In genomic region chr19:48913114-48913513, GRCh38 we compare ENCODE assay signal across 14 cellular contexts. TPM values are rescaled to one million over a fixed set of nuclear protein-coding genes. Genes with fewer than 3 reads are reported as not detected.
DNase-seq lines count a peak whose midpoint lies in the region; ATAC-seq and TF ChIP-seq lines count a peak whose summit lies in the region.
"Had no signal": no experiment of that assay in that cellular context is flagged by ENCODE, and none has a peak within 500 bp of the region (broad histone marks: within the 10 kb centered on the region; RNA-seq: fewer than 3 reads in every experiment).

No MANE protein-coding gene starts in this region.

- no peak overlapping the region for H3K27ac ChIP-seq in aorta (ENCODE audit: low read depth in 1 of 2, low read length in 2 of 2)
- H3K27ac ChIP-seq: pancreas, testis had no signal

- H3K36me3 Mint-ChIP-seq in activated naive CD4-positive, alpha-beta T cell treated with anti-CD3 and anti-CD28 coated beads for 36 hours (ENCODE audit: low read depth) = peaks cover 43% of the 10 kb centered on the region
- H3K36me3 Mint-ChIP-seq in activated naive CD4-positive, alpha-beta T cell treated with anti-CD3 and anti-CD28 coated beads, Interleukin-2, amount 10 ng/mL, durations not matched to agents 7 days and 5 days = peaks cover 51% of the 10 kb centered on the region

- H3K27me3 Mint-ChIP-seq in activated naive CD4-positive, alpha-beta T cell treated with anti-CD3 and anti-CD28 coated beads for 36 hours (ENCODE audit: low read depth) = no peaks in the 10 kb centered on the region
- H3K27me3 Mint-ChIP-seq in activated naive CD4-positive, alpha-beta T cell treated with anti-CD3 and anti-CD28 coated beads, Interleukin-2, amount 10 ng/mL, durations not matched to agents 7 days and 5 days = no peaks in the 10 kb centered on the region

- H3K9me3 Mint-ChIP-seq in activated naive CD4-positive, alpha-beta T cell treated with anti-CD3 and anti-CD28 coated beads for 36 hours = no peaks in the 10 kb centered on the region
- H3K9me3 Mint-ChIP-seq in activated naive CD4-positive, alpha-beta T cell treated with anti-CD3 and anti-CD28 coated beads, Interleukin-2, amount 10 ng/mL, durations not matched to agents 7 days and 5 days = no peaks in the 10 kb centered on the region

- ATAC-seq in stimulated activated naive CD8-positive, alpha-beta T cell treated with anti-CD3 and anti-CD28 coated beads, Interleukin-15, Interleukin-2, amounts not matched to agents 100 U/mL and 50 U/mL, for 24 hours = peak; percentile 50
- ATAC-seq in aorta (ENCODE audit: low FRiP score) = no peak

- TF ChIP-seq CTCF in NB4 (IDR thresholded peaks at IDR 0.05; ENCODE audit: low read depth, low read length) = no peak

- H3K4me1 Mint-ChIP-seq in activated naive CD4-positive, alpha-beta T cell treated with anti-CD3 and anti-CD28 coated beads for 36 hours (ENCODE audit: low read depth) = no peaks in the 10 kb centered on the region
- no peaks in the 10 kb centered on the region for H3K4me1 Mint-ChIP-seq in activated naive CD4-positive, alpha-beta T cell treated with anti-CD3 and anti-CD28 coated beads, Interleukin-2, amount 10 ng/mL, durations not matched to agents 7 days and 5 days

- H3K36me3 ChIP-seq in aorta (ENCODE audit: control insufficient read depth in 1 of 2, insufficient read depth in 2 of 2, low read length in 1 of 2) = peaks cover 10 to 11% of the 10 kb centered on the region in 2 donors

- no peak overlapping the region for H3K4me3 Mint-ChIP-seq in activated naive CD4-positive, alpha-beta T cell treated with anti-CD3 and anti-CD28 coated beads for 36 hours
- no peak overlapping the region for H3K4me3 Mint-ChIP-seq in activated naive CD4-positive, alpha-beta T cell treated with anti-CD3 and anti-CD28 coated beads, Interleukin-2, amount 10 ng/mL, durations not matched to agents 7 days and 5 days

- no peak overlapping the region for H3K27ac Mint-ChIP-seq in activated naive CD4-positive, alpha-beta T cell treated with anti-CD3 and anti-CD28 coated beads for 36 hours
- H3K27ac Mint-ChIP-seq in activated naive CD4-positive, alpha-beta T cell treated with anti-CD3 and anti-CD28 coated beads, Interleukin-2, amount 10 ng/mL, durations not matched to agents 7 days and 5 days = no peak overlapping the region

- H3K9me3 ChIP-seq in aorta (ENCODE audit: control insufficient read depth, low read length) = no peaks in the 10 kb centered on the region
- H3K9me3 ChIP-seq: Caco-2, pancreas, testis had no signal

- peak; percentile 41 for DNase-seq in activated naive CD4-positive, alpha-beta T cell treated with anti-CD3 and anti-CD28 coated beads for 36 hours
- DNase-seq in activated naive CD4-positive, alpha-beta T cell treated with anti-CD3 and anti-CD28 coated beads, Interleukin-2, amount 10 ng/mL, durations not matched to agents 7 days and 5 days = no peak
- DNase-seq in NB4 (ENCODE audit: low read depth) (peak; percentile 41), cerebellar cortex (ENCODE audit: low spot score) (peak; percentile 43), NCI-H1105 (lab: John Stamatoyannopoulos, UW) (no peak), aorta (no peak)
- DNase-seq in stimulated activated naive CD8-positive, alpha-beta T cell treated with anti-CD3 and anti-CD28 coated beads, Interleukin-15, Interleukin-2, amounts not matched to agents 100 U/mL and 50 U/mL, for 24 hours = no peak
- DNase-seq in stimulated activated naive CD4-positive, alpha-beta T cell treated with Interleukin-2 at 50 U/mL for 16 hours (lab: John Stamatoyannopoulos, UW) = no peak
- DNase-seq: activated CD4-positive, CD25-positive, alpha-beta regulatory T cell; pancreas; stimulated activated CD4-positive, alpha-beta T cell treated with anti-CD3 and anti-CD28 coated beads, Interleukin-4, amount 100 ng/mL, for 24 hours; testis had no signal

- no peak for TF ChIP-seq POLR2A in NB4 (IDR thresholded peaks at IDR 0.05; ENCODE audit: extremely low read depth, insufficient read length)

- intact Hi-C loops in activated naive CD4-positive, alpha-beta T cell treated with anti-CD3 and anti-CD28 coated beads for 36 hours (cut with micrococcal nuclease) = no loop called here
- intact Hi-C loops in aorta (cut with DNase I) = no loop called here

- 90 to 94% methylated on average over 7 of the region's 7 CpGs for WGBS in aorta, 2 donors

- no peaks in the 10 kb centered on the region for H3K27me3 ChIP-seq in aorta (ENCODE audit: control insufficient read depth in 1 of 2, insufficient read depth in 2 of 2, low read length in 1 of 2)
- H3K27me3 ChIP-seq: pancreas, testis had no signal

- H3K4me1 ChIP-seq in aorta (ENCODE audit: control insufficient read depth in 1 of 2, insufficient read depth in 2 of 2, low read length in 2 of 2) = no peaks in the 10 kb centered on the region
- H3K4me1 ChIP-seq: pancreas, testis had no signal

- no peak overlapping the region for H3K4me3 ChIP-seq in NB4 (ENCODE audit: low read depth, low read length)
- no peak overlapping the region for H3K4me3 ChIP-seq in aorta (ENCODE audit: low read length in 2 of 2)
- H3K4me3 ChIP-seq: pancreas, testis had no signal

- CTCF ChIA-PET in activated naive CD4-positive, alpha-beta T cell treated with anti-CD3 and anti-CD28 coated beads for 36 hours (lab: Charles Lee) = no interaction called here
- CTCF ChIA-PET in activated naive CD4-positive, alpha-beta T cell treated with anti-CD3 and anti-CD28 coated beads, Interleukin-2, amount 10 ng/mL, durations not matched to agents 7 days and 5 days (lab: Charles Lee) = interaction anchor here (1.5 kb wide), 1 partner anchor 59 kb away, joined by 4 read pairs; no protein-coding TSS in a partner anchor

RNA-seq across cellular contexts. Expression of gene NUCB1, which starts 13.0 kb away (rescaled TPM):
- 100 to 1,000 TPM; 172 to 182 TPM for total RNA-seq in activated naive CD4-positive, alpha-beta T cell treated with anti-CD3 and anti-CD28 coated beads for 36 hours
- 100 to 1,000 TPM; 276 to 380 TPM for total RNA-seq in aorta
- 100 to 1,000 TPM in 1 of 2 donors, 10 to 100 TPM in 1; 82.9 to 375 TPM for polyA plus RNA-seq in aorta

RNA-seq across cellular contexts. Expression of gene TULP2, which starts 14.6 kb away (rescaled TPM):
- under 1 TPM; 0.54 to 0.81 TPM for total RNA-seq in activated naive CD4-positive, alpha-beta T cell treated with anti-CD3 and anti-CD28 coated beads for 36 hours
- total RNA-seq in aorta = 1 to 10 TPM in 1 of 2 donors, under 1 TPM in 1; 0.84 to 1.3 TPM
- not detected for polyA plus RNA-seq in aorta
- total RNA-seq: astrocyte had no signal
- polyA plus RNA-seq: pancreas had no signal

RNA-seq across cellular contexts. Expression of gene DHDH, which starts 20.4 kb away (rescaled TPM):
- 1 to 10 TPM; 4.2 to 4.5 TPM for total RNA-seq in activated naive CD4-positive, alpha-beta T cell treated with anti-CD3 and anti-CD28 coated beads for 36 hours
- total RNA-seq in aorta = under 1 TPM in 1 of 2 donors, not detected in 1; 0.84 TPM
- polyA plus RNA-seq in aorta = 1 to 10 TPM in 1 of 2 donors, not detected in 1; 1.3 TPM

RNA-seq across cellular contexts. Expression of gene PPP1R15A, which starts 40.9 kb away (rescaled TPM):
- 10 to 100 TPM; 96.5 to 97.4 TPM for total RNA-seq in activated naive CD4-positive, alpha-beta T cell treated with anti-CD3 and anti-CD28 coated beads for 36 hours
- total RNA-seq in aorta = 100 to 1,000 TPM in 1 of 2 donors, 10 to 100 TPM in 1; 57.2 to 182 TPM
- 10 to 100 TPM; 64.9 to 95.4 TPM for polyA plus RNA-seq in aorta

RNA-seq across cellular contexts. Expression of gene BAX, which starts 41.6 kb away (rescaled TPM):
- total RNA-seq in activated naive CD4-positive, alpha-beta T cell treated with anti-CD3 and anti-CD28 coated beads for 36 hours = 100 to 1,000 TPM; 267 to 302 TPM
- 10 to 100 TPM; 69.6 to 79.9 TPM for total RNA-seq in aorta
- 10 to 100 TPM; 81.4 to 83.9 TPM for polyA plus RNA-seq in aorta

Comparison
In these comparisons a context has a peak if more than half of its experiments do, and no peak if none do; other contexts are left out.
1. DNase-seq: peak in activated naive CD4-positive, alpha-beta T cell treated with anti-CD3 and anti-CD28 coated beads for 36 hours (single experiment), NB4 (single experiment) and cerebellar cortex (single experiment); none in activated naive CD4-positive, alpha-beta T cell treated with anti-CD3 and anti-CD28 coated beads, Interleukin-2, amount 10 ng/mL, durations not matched to agents 7 days and 5 days (single experiment), stimulated activated naive CD8-positive, alpha-beta T cell treated with anti-CD3 and anti-CD28 coated beads, Interleukin-15, Interleukin-2, amounts not matched to agents 100 U/mL and 50 U/mL, for 24 hours (single experiment), stimulated activated naive CD4-positive, alpha-beta T cell treated with Interleukin-2 at 50 U/mL for 16 hours (single experiment), NCI-H1105 (single experiment) and aorta (0 of 2).